In genomic region chr1:96309783-96310182, GRCh38 we compare ENCODE assay signal across 11 cellular contexts.
DNase-seq lines count a peak whose midpoint lies in the region; ATAC-seq and TF ChIP-seq lines count a peak whose summit lies in the region.
"Had no signal": no experiment of that assay in that cellular context is flagged by ENCODE, and none has a peak within 500 bp of the region (broad histone marks: within the 10 kb centered on the region; RNA-seq: fewer than 3 reads in every experiment).

No MANE protein-coding gene starts in this region.

- intact Hi-C loops in mammary epithelial cell (cut with micrococcal nuclease): loop anchor here (5.0 kb wide), 1 partner anchor 108 kb away; no protein-coding TSS in a partner anchor

- H3K9me3 ChIP-seq in mammary epithelial cell (replicated peaks; ENCODE audit: insufficient read depth, low read length): no peaks in the 10 kb centered on the region
- H3K9me3 ChIP-seq in mesenchymal stem cell (ENCODE audit: control insufficient read depth, low read length): no peaks in the 10 kb centered on the region

- in situ Hi-C loops in mammary epithelial cell (cut with MboI; ENCODE audit: low sequenced_read_pairs in 2 of 2): no loop called here

- H3K4me1 ChIP-seq in mammary epithelial cell (ENCODE audit: insufficient read depth, low read length) (peaks cover 22% of the 10 kb centered on the region), mesenchymal stem cell (ENCODE audit: control insufficient read depth, insufficient read depth, low read depth, low read length) (peaks cover 4% of the 10 kb centered on the region)

- dilution Hi-C loops in mammary epithelial cell (cut with HindIII; ENCODE audit: low sequenced_read_pairs): no loop called here

- no peak overlapping the region for H2BK5ac ChIP-seq in mesenchymal stem cell (ENCODE audit: low read depth, low read length, poor library complexity, severe bottlenecking)

- no peak overlapping the region for H2BK15ac ChIP-seq in mesenchymal stem cell (ENCODE audit: low read depth, poor library complexity, severe bottlenecking)

- no peak overlapping the region for H3K23ac ChIP-seq in mesenchymal stem cell (ENCODE audit: low read length in 2 of 2)

- no peak overlapping the region for H2AFZ ChIP-seq in mammary epithelial cell (ENCODE audit: low read depth, low read length)
- H2AFZ ChIP-seq in mesenchymal stem cell (ENCODE audit: low read depth, low read length): no peak overlapping the region

- H3K9ac ChIP-seq in mammary epithelial cell (ENCODE audit: insufficient read depth, low read length) (no peak overlapping the region), mesenchymal stem cell (ENCODE audit: low read length) (peak overlapping the region; percentile 48)

- TF ChIP-seq CTCF in mammary epithelial cell (conservative IDR thresholded peaks at IDR 0.05 in 1 of 2, IDR thresholded peaks at IDR 0.05 in 1 of 2; ENCODE audit: extremely low read depth in 1 of 2, insufficient read depth in 1 of 2, low read depth in 1 of 2, low read length in 2 of 2): no peak

- 44% methylated on average over 1 of the region's 1 CpG for WGBS in mammary epithelial cell (ENCODE audit: low coverage, missing lambda C conversion rate)
- WGBS in mesenchymal stem cell: no CpG with 5 or more reads among the region's 1 CpG

- no peak overlapping the region for H3K4me3 ChIP-seq in mammary epithelial cell (replicated peaks in 1 of 3; ENCODE audit: insufficient read depth in 1 of 3, low read depth in 2 of 3, low read length in 3 of 3)
- no peak overlapping the region for H3K4me3 ChIP-seq in mesenchymal stem cell (ENCODE audit: insufficient read depth in 1 of 2, low read depth in 1 of 2, low read length in 2 of 2)

- H3K4ac ChIP-seq in mesenchymal stem cell (ENCODE audit: low read depth in 1 of 2, low read length in 2 of 2): no peak overlapping the region

- H3K4me2 ChIP-seq in mammary epithelial cell (ENCODE audit: insufficient read depth, low read depth, low read length): peak overlapping the region; percentile 60
- no peak overlapping the region for H3K4me2 ChIP-seq in mesenchymal stem cell (ENCODE audit: low read length, poor library complexity, severe bottlenecking)

- ATAC-seq in GM18907 (IDR thresholded peaks at IDR 0.05; ENCODE audit: unreplicated experiment): no peak

- DNase-seq in EH (ENCODE audit: low read depth) (peak; percentile 55), MV-4-11 (lab: John Stamatoyannopoulos, UW) (peak; percentile 95), mammary epithelial cell (peak; percentile 81), mesenchymal stem cell (peak; percentile 73), cortex of kidney (lab: John Stamatoyannopoulos, UW) (no peak), DMS114 treated with DMSO at 0.1 percent for 48 hours (lab: John Stamatoyannopoulos, UW; ENCODE audit: unreplicated experiment) (no peak), GM19240 (ENCODE audit: insufficient read length, low spot score) (no peak)
- DNase-seq: activated CD4-positive, CD25-positive, alpha-beta regulatory T cell treated with anti-CD3 and anti-CD28 coated beads, Interleukin-2, amount 50 U/mL, for 72 hours; activated naive CD4-positive, alpha-beta T cell treated with anti-CD3 and anti-CD28 coated beads, Interleukin-2, amount 10 ng/mL, durations not matched to agents 7 days and 5 days; NCI-H1092 treated with DMSO at 0.1 percent for 48 hours had no signal

- no peaks in the 10 kb centered on the region for H3K79me2 ChIP-seq in mammary epithelial cell (ENCODE audit: insufficient read depth, low read length)

- H3K27ac ChIP-seq in mammary epithelial cell (ENCODE audit: insufficient read depth, low read depth, low read length) (peak overlapping the region; percentile 40), mesenchymal stem cell (ENCODE audit: low read length, poor library complexity, severe bottlenecking) (no peak overlapping the region)

- no peak overlapping the region for H4K91ac ChIP-seq in mesenchymal stem cell (ENCODE audit: low read length)

- H2BK120ac ChIP-seq in mesenchymal stem cell (ENCODE audit: low read depth, low read length): no peak overlapping the region

- no peak overlapping the region for H3K14ac ChIP-seq in mesenchymal stem cell (ENCODE audit: low read length in 2 of 2)

- H2BK12ac ChIP-seq in mesenchymal stem cell (ENCODE audit: low read length in 2 of 2): no peak overlapping the region

- H3K18ac ChIP-seq in mesenchymal stem cell (ENCODE audit: low read depth in 1 of 2, low read length in 2 of 2): no peak overlapping the region

- no TSS peak for BruUV-seq in mammary epithelial cell (replicated peaks; lab: Mats Ljungman, UMichigan)

- H3K36me3 ChIP-seq in mammary epithelial cell (ENCODE audit: insufficient read depth, low read length) (no peaks in the 10 kb centered on the region), mesenchymal stem cell (ENCODE audit: control insufficient read depth in 1 of 2, insufficient read depth in 2 of 2, low read depth in 1 of 2, low read length in 2 of 2) (no peaks in the 10 kb centered on the region)

- H4K8ac ChIP-seq in mesenchymal stem cell (ENCODE audit: low read length): no peak overlapping the region

- CTCF ChIA-PET in mammary epithelial cell (lab: Charles Lee; ENCODE audit: low non-redundant PET): no interaction called here

- no peaks in the 10 kb centered on the region for H3K27me3 ChIP-seq in mammary epithelial cell (ENCODE audit: insufficient read depth, low read length)
- H3K27me3 ChIP-seq in mesenchymal stem cell (ENCODE audit: control insufficient read depth in 1 of 2, insufficient read depth in 1 of 2, low read length in 2 of 2): no peaks in the 10 kb centered on the region

- H4K20me1 ChIP-seq in mammary epithelial cell (ENCODE audit: insufficient read depth, low read length): no peaks in the 10 kb centered on the region

- no peaks in the 10 kb centered on the region for H3K79me1 ChIP-seq in mesenchymal stem cell (replicated peaks; ENCODE audit: low read length, poor library complexity, severe bottlenecking)

- no peak overlapping the region for H2AK5ac ChIP-seq in mesenchymal stem cell (ENCODE audit: low read length, severe bottlenecking)

Comparison
In these comparisons a context has a peak if more than half of its experiments do, and no peak if none do; other contexts are left out.
1. DNase-seq: peak in EH (single experiment), MV-4-11 (single experiment), mammary epithelial cell (single experiment) and mesenchymal stem cell (single experiment); none in cortex of kidney (single experiment), DMS114 treated with DMSO at 0.1 percent for 48 hours (single experiment) and GM19240 (single experiment).